8 cellular contexts compared by ENCODE assay signal in the genomic region with DNA sequence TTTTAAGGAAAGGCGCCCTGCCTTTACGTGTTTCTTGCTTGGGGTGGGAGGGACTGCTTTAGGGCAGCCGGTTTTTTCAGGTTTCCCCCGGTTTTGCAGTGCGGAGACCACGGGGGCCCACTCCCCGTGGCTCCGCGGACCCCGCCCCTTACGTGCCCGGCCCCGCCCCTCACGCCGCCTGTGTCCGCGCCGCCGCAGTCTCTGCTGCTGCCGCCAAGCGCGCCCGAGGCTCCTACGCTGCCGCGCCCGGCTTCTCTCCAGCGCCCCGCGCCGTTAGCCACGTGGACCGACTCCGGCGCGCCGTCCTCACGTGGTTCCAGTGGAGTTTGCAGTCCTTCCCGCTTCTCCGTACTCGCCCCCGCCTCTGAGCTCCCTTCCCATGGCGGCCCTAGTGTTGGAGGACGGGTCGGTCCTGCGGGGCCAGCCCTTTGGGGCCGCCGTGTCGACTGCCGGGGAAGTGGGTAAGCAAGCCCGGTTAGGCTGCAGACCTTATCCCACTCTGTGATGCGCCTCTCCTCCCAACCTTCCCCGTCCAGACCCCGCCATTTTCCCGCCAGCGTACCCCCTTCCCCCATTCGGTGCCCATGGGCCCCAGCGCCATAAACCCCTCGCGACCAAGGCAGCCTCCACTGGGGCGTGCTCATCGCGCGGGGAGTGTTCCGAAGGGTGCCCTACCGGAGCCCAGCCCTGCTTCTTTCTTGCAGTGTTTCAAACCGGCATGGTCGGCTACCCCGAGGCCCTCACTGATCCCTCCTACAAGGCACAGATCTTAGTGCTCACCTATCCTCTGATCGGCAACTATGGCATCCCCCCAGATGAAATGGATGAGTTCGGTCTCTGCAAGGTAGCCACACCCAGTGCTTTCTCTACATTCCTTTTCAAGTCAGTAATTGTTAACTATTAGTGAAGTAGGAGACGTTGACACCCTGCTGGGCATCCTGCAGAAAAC. TPM values are rescaled to one million over a fixed set of nuclear protein-coding genes. Genes with fewer than 3 reads are reported as not detected.
A peak's percentile ranks its signal among the peaks of the same experiment; 100 is the strongest.
DNase-seq lines count a peak whose midpoint lies in the region; ATAC-seq and TF ChIP-seq lines count a peak whose summit lies in the region.

Gene CAD (plus strand): TSS at position 197 of the 949 bp plus-strand sequence. CDS start 183 bp downstream, at position 380.

- TF ChIP-seq CTCF in IMR-90 (conservative IDR thresholded peaks at IDR 0.05; ENCODE audit: low read depth, low read length) (peak; percentile 21; the same call in 1 of the 2 replicates), PC-9 (conservative IDR thresholded peaks at IDR 0.05) (no peak; the same call in 1 of the 2 replicates)

- TF ChIP-seq RAD21 in IMR-90 (IDR thresholded peaks at IDR 0.05; ENCODE audit: low read length): peak; percentile 21; the same call in 1 of the 2 replicates

- no peaks in the 10 kb centered on the region for H3K9me2 ChIP-seq in PC-9 (ENCODE audit: insufficient read depth)

- peak; percentile 75 for ATAC-seq in GM21515 (IDR thresholded peaks at IDR 0.05; ENCODE audit: unreplicated experiment)
- peak; percentile 92 for ATAC-seq in IMR-90 (ENCODE audit: low read depth)

- H3K4me1 ChIP-seq in IMR-90 (ENCODE audit: control insufficient read depth, insufficient read depth, low read length) (peaks cover 7% of the 10 kb centered on the region), PC-9 (replicated peaks; ENCODE audit: insufficient read depth) (peaks cover 25% of the 10 kb centered on the region), muscle layer of colon (ENCODE audit: insufficient read depth, low read length) (peaks cover 18% of the 10 kb centered on the region)

- peaks cover 9% of the 10 kb centered on the region for H3K9me1 ChIP-seq in IMR-90 (ENCODE audit: insufficient read depth, low read length)

- H3K27ac ChIP-seq in IMR-90 (ENCODE audit: insufficient read depth, low read length) (peak within 1 kb of the TSS; percentile 83), PC-9 (peak within 1 kb of the TSS; percentile 44), muscle layer of colon (ENCODE audit: low read depth, low read length) (peak within 1 kb of the TSS; percentile 29)

- in situ Hi-C loops in IMR-90 (cut with MboI; ENCODE audit: low sequenced_read_pairs): no loop called here

- H3K9ac ChIP-seq in IMR-90 (ENCODE audit: low read depth, low read length): peak within 1 kb of the TSS; percentile 70
- H3K9ac ChIP-seq in muscle layer of colon (ENCODE audit: low read length): peak within 1 kb of the TSS; percentile 32

- CTCF ChIA-PET in IMR-90 (lab: Yijun Ruan, JAX): no interaction called here
- CTCF ChIA-PET in PC-9 (lab: Charles Lee): no interaction called here

- peaks cover 40% of the 10 kb centered on the region for H3K79me2 ChIP-seq in PC-9 (ENCODE audit: low read depth)

- H2AFZ ChIP-seq in IMR-90 (replicated peaks; ENCODE audit: low read length, poor library complexity): peak within 1 kb of the TSS; percentile 98
- peak within 1 kb of the TSS; percentile 87 for H2AFZ ChIP-seq in PC-9

- peak within 1 kb of the TSS; percentile 87 for H3K14ac ChIP-seq in IMR-90 (replicated peaks; ENCODE audit: low read depth, low read length)

- dilution Hi-C loops in IMR-90 (cut with HindIII; ENCODE audit: low sequenced_read_pairs, unreplicated experiment): no loop called here

- peaks cover 33 to 61% of the 10 kb centered on the region in 2 experiments for H3K79me1 ChIP-seq in IMR-90 (ENCODE audit: low read depth in 1 of 2, low read length in 2 of 2)

- H3K18ac ChIP-seq in IMR-90 (ENCODE audit: low read depth, low read length): peak within 1 kb of the TSS; percentile 25; the same call in 1 of the 2 replicates

- peak within 1 kb of the TSS; percentile 24; the same call in 1 of the 2 replicates for H2BK20ac ChIP-seq in IMR-90 (ENCODE audit: low read depth, low read length)

- no peaks in the 10 kb centered on the region for H3K27me3 ChIP-seq in IMR-90 (ENCODE audit: control insufficient read depth, insufficient read depth, low read length)
- H3K27me3 ChIP-seq in PC-9 (ENCODE audit: insufficient read depth, low read depth): no peaks in the 10 kb centered on the region
- no peaks in the 10 kb centered on the region for H3K27me3 ChIP-seq in muscle layer of colon (ENCODE audit: control insufficient read depth in 1 of 2, insufficient read depth in 2 of 2, low read length in 2 of 2)

- H3K4me3 ChIP-seq in IMR-90 (ENCODE audit: insufficient read depth, low read depth, low read length) (peak within 1 kb of the TSS; percentile 64), PC-9 (peak within 1 kb of the TSS; percentile 76), muscle layer of colon (ENCODE audit: low read depth in 1 of 2, low read length in 2 of 2) (peak within 1 kb of the TSS; percentile 58 to 73)

- no peaks in the 10 kb centered on the region for H3K9me3 ChIP-seq in IMR-90 (ENCODE audit: control insufficient read depth, insufficient read depth, low read length)
- no peaks in the 10 kb centered on the region for H3K9me3 ChIP-seq in PC-9 (ENCODE audit: insufficient read depth, low read depth)
- H3K9me3 ChIP-seq in muscle layer of colon (ENCODE audit: low read length): no peaks in the 10 kb centered on the region

- H2AK5ac ChIP-seq in IMR-90 (ENCODE audit: low read depth, low read length): peak within 1 kb of the TSS; percentile 92

- H3K23ac ChIP-seq in IMR-90 (ENCODE audit: low read depth, low read length): peak within 1 kb of the TSS; percentile 61

- peak within 1 kb of the TSS; percentile 33 for H3K56ac ChIP-seq in IMR-90 (ENCODE audit: extremely low read depth, insufficient read depth, low read length)

- H3K4me2 ChIP-seq in IMR-90 (ENCODE audit: low read depth, low read length): peak within 1 kb of the TSS; percentile 93
- H3K4me2 ChIP-seq in PC-9: peak within 1 kb of the TSS; percentile 93

- DNase-seq in DMS 273 (lab: John Stamatoyannopoulos, UW; ENCODE audit: unreplicated experiment) (peak; percentile 96), IMR-90 (peak; percentile 75), PC-9 (peak; percentile 71 to 78), erythroblast (lab: John Stamatoyannopoulos, UW) (peak; percentile 91 to 93)
- DNase-seq in activated T-cell treated with anti-CD3 and anti-CD28 coated beads, Interleukin-2, amount 50 U/mL, for 1 hour: peak; percentile 88
- peak; percentile 73 for DNase-seq in stimulated activated CD8-positive, alpha-beta memory T cell treated with anti-CD3 and anti-CD28 coated beads, Interleukin-7, amount 100 ng/mL, for 24 hours (ENCODE audit: low read depth)

- H3K4ac ChIP-seq in IMR-90 (ENCODE audit: low read depth, low read length): peak within 1 kb of the TSS; percentile 94

- WGBS in IMR-90 (ENCODE audit: extremely low coverage in 2 of 2, insufficient read length in 1 of 2), 2 experiments: 0% methylated on average over 33 of the region's 72 CpGs; no CpG with 5 or more reads in 1 of the 2 experiments

- TF ChIP-seq POLR2A in IMR-90 (IDR thresholded peaks at IDR 0.05; ENCODE audit: low read depth, low read length) (peak; percentile 44; the same call in 1 of the 2 replicates), erythroblast (IDR thresholded peaks at IDR 0.05; ENCODE audit: low read length) (peak; percentile 69)

- H2BK15ac ChIP-seq in IMR-90 (ENCODE audit: low read depth, low read length): no peak within 1 kb of the TSS; the same call in 2 of the 3 replicates

- H2AK9ac ChIP-seq in IMR-90 (replicated peaks; ENCODE audit: low read depth, low read length, poor library complexity): peak within 1 kb of the TSS; percentile 99

- BruUV-seq in IMR-90 (replicated peaks; lab: Mats Ljungman, UMichigan) (no TSS peak), PC-9 (replicated peaks; lab: Mats Ljungman, UMichigan) (TSS peak; percentile 0)

- H4K20me1 ChIP-seq in IMR-90 (ENCODE audit: insufficient read depth, low read length) (no peaks in the 10 kb centered on the region), PC-9 (ENCODE audit: insufficient read depth) (no peaks in the 10 kb centered on the region)

- H2BK5ac ChIP-seq in IMR-90 (ENCODE audit: low read depth, low read length, poor library complexity, severe bottlenecking): peak within 1 kb of the TSS; percentile 45

- peak within 1 kb of the TSS; percentile 83 for H4K91ac ChIP-seq in IMR-90 (ENCODE audit: insufficient read depth, low read depth, low read length)

- H3F3A ChIP-seq in PC-9 (ENCODE audit: insufficient read depth, low read depth): peaks cover 25% of the 10 kb centered on the region

- peak within 1 kb of the TSS; percentile 85 for H4K5ac ChIP-seq in IMR-90 (ENCODE audit: low read depth, low read length)

- H3K36me3 ChIP-seq in IMR-90 (ENCODE audit: control insufficient read depth, insufficient read depth, low read length) (peaks cover 16% of the 10 kb centered on the region), PC-9 (ENCODE audit: low read depth) (peaks cover 16% of the 10 kb centered on the region), muscle layer of colon (ENCODE audit: insufficient read depth, low read length) (peaks cover 18% of the 10 kb centered on the region)

- no peak within 1 kb of the TSS; the same call in 1 of the 2 replicates for H2BK120ac ChIP-seq in IMR-90 (ENCODE audit: low read depth, low read length)

- H4K8ac ChIP-seq in IMR-90 (ENCODE audit: low read depth in 2 of 2, low read length in 2 of 2): peak within 1 kb of the TSS; percentile 83 to 95

- POLR2A ChIA-PET in IMR-90 (lab: Charles Lee; ENCODE audit: unreplicated experiment): no interaction called here
- POLR2A ChIA-PET in PC-9 (lab: Charles Lee; ENCODE audit: unreplicated experiment): interaction anchor here (0.7 kb wide), 1 partner anchor 89 kb away, joined by 6 read pairs; no protein-coding TSS in a partner anchor

- intact Hi-C loops in IMR-90 (cut with micrococcal nuclease): loop anchor here (2.0 kb wide), 1 partner anchor 119 kb away; no protein-coding TSS in a partner anchor
- intact Hi-C loops in PC-9 (cut with micrococcal nuclease; ENCODE audit: unreplicated experiment): loop anchor here (10.0 kb wide), 2 partner anchors 83 to 107 kb away; partner anchors contain the start of genes MPV17, PREB and PRR30

TF ChIP-seq in IMR-90, 13 proteins besides CTCF, POLR2A, EP300 and RAD21 (continues in another document):
- TF ChIP-seq MXI1 (IDR thresholded peaks at IDR 0.05; ENCODE audit: borderline replicate concordance, low read depth, low read length) (peak; percentile 100), CHD1 (IDR thresholded peaks at IDR 0.05; ENCODE audit: low read depth, low read length) (no peak), BHLHE40 (IDR thresholded peaks at IDR 0.05; ENCODE audit: low read depth, low read length) (peak; percentile 23; the same call in 1 of the 2 replicates)

RNA-seq across cellular contexts. Expression of gene CAD, which starts in this region (rescaled TPM):
- total RNA-seq in IMR-90 (2012; rRNA removed) (12.9 and 17.8 TPM in 2 replicates), PC-9 (2021) (41.5 and 70.8 TPM in 2 replicates)
- 38.7 and 45.8 TPM in 2 replicates for polyA plus RNA-seq in IMR-90 (2012; rRNA removed)
- 25.9 and 29.2 TPM in 2 replicates for polyA plus RNA-seq in IMR-90 (2012; cell fraction: cytosol; rRNA removed)
- 67.5 and 184 TPM in 2 replicates for polyA plus RNA-seq in IMR-90 (2012; cell fraction: nucleus; rRNA removed; ENCODE audit: low replicate concordance)

Comparison
In these comparisons a context has a peak if more than half of its experiments do, and no peak if none do; other contexts are left out.
1. Peak in every context shown above with its lines: DNase-seq, ATAC-seq, H3K4me3 ChIP-seq and H3K27ac ChIP-seq.
2. H3K27ac ChIP-seq: peak in every context shown above with its lines; median percentile 83 in IMR-90; 44 in PC-9; 29 in muscle layer of colon.